In the genomic region with DNA sequence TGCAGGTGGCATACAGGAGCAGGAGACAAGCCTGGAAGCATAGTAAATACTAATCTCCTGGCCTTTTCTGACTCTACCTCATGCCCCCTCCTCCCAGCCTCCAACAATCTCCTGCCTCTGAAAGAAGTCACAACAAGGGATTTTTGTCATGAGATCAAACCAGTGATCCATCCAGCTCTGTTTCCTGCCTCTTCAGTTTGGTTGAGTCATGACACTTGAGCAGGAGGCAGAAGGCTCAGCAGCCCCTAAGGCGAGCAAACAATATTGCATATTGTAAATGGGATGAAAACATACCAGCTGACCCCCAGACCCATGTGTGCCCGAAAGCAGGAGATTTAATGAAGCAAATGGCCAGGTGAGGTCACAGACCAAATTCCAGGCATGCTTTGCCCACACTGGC, we compare ENCODE assay signal across 24 cellular contexts.
"Had no signal": no experiment of that assay in that cellular context is flagged by ENCODE, and none has a peak within 500 bp of the region (broad histone marks: within the 10 kb centered on the region; RNA-seq: fewer than 3 reads in every experiment).

No MANE protein-coding gene starts in this region.

- H3K27ac ChIP-seq: colonic mucosa, gastroesophageal sphincter, left ventricle myocardium inferior, pancreas, prostate gland, SK-N-MC, suprapubic skin, tibial artery had no signal

- H3K4me3 ChIP-seq: colonic mucosa, gastroesophageal sphincter, left ventricle myocardium inferior, lung, mucosa of descending colon, pancreas, prostate gland, SK-N-MC, suprapubic skin, tibial artery had no signal

- H3K36me3 ChIP-seq: colonic mucosa, gastroesophageal sphincter, left ventricle myocardium inferior, pancreas, prostate gland, suprapubic skin had no signal

- ATAC-seq: activated naive CD8-positive, alpha-beta T cell treated with anti-CD3 and anti-CD28 coated beads, Interleukin-2, amount 50 U/mL, for 24 hours; activated T-cell treated with anti-CD3 and anti-CD28 coated beads, Interleukin-2, amount 50 U/mL, for 4 hours; activated T-helper 17 cell treated with anti-CD3 and anti-CD28 coated beads, Interleukin-2, amount 50 U/mL, for 72 hours; gastroesophageal sphincter; mucosa of descending colon; pancreas had no signal

- DNase-seq: activated CD4-positive, alpha-beta memory T cell treated with anti-CD3 and anti-CD28 coated beads, Interleukin-2, amount 10 ng/mL, durations not matched to agents 7 days and 5 days; activated CD4-positive, alpha-beta T cell treated with anti-CD3 and anti-CD28 coated beads for 1 hour; activated CD4-positive, alpha-beta T cell treated with anti-CD3 and anti-CD28 coated beads, Interleukin-2, amount 10 ng/mL, durations not matched to agents 7 days and 5 days; activated gamma-delta T cell treated with Interleukin-2 at 50 U/mL for 16 hours; activated naive CD8-positive, alpha-beta T cell treated with anti-CD3 and anti-CD28 coated beads, Interleukin-2, amount 50 U/mL, for 24 hours; activated T-cell treated with anti-CD3 and anti-CD28 coated beads, Interleukin-2, amount 50 U/mL, for 4 hours; cerebellar nuclear complex; colonic mucosa; effector memory CD4-positive, alpha-beta T cell; erythroblast; hippocampal formation; immature natural killer cell; left ventricle myocardium inferior; mucosa of descending colon; pancreas; stimulated activated naive CD4-positive, alpha-beta T cell; T-helper 2 cell; tibial artery had no signal

- H3K9me3 ChIP-seq: colonic mucosa, mucosa of descending colon, pancreas, prostate gland had no signal

- H3K4me1 ChIP-seq: colonic mucosa, pancreas, prostate gland, suprapubic skin, tibial artery had no signal

- H3K27me3 ChIP-seq: colonic mucosa, gastroesophageal sphincter, pancreas, suprapubic skin, tibial artery had no signal
